Comparison of ENCODE assay signal across 8 cellular contexts in the genomic region with DNA sequence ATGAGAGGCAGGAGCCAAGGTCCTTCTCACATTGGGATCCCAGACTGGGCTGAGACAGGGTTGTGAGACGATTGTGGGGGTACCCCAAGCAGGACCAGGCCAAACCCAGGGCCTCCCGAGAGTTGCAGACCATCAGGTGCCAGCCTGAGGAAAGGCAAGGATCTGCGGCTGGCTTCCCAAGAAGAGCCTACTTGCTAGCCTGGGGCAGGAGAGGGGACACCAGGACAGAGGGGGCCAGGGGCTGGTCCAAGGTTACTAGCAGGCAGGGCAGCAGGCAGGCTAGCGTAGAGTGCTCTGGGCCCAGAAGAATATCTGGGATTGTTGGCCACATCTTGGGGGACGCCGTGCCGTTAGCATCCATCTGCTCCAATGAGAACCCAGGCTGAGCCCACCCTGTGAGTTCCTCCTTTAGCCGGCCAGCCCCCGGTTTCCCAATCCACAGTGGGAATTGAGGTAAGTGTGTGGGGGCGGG. TPM values are rescaled to one million over a fixed set of nuclear protein-coding genes. Genes with fewer than 3 reads are reported as not detected.
DNase-seq lines count a peak whose midpoint lies in the region; ATAC-seq and TF ChIP-seq lines count a peak whose summit lies in the region.

No MANE protein-coding gene starts in this region.

- H2AFZ ChIP-seq in ACC112 (ENCODE audit: low read length, unreplicated experiment) = peak overlapping the region; percentile 79
- peak overlapping the region; percentile 67 for H2AFZ ChIP-seq in KMS-11 (ENCODE audit: low read depth)

- H3K4me2 ChIP-seq in KMS-11 = peak overlapping the region; percentile 54

- H3K4me3 ChIP-seq in ACC112 (ENCODE audit: low read depth, low read length) (peak overlapping the region; percentile 85), KMS-11 (IDR thresholded peaks at IDR 0.05; ENCODE audit: insufficient read depth, low read depth, low read length) (no peak overlapping the region), muscle layer of duodenum (ENCODE audit: low read depth in 1 of 2, low read length in 2 of 2) (peak overlapping the region; percentile 77 to 83)

- no peaks in the 10 kb centered on the region for H3K9me3 ChIP-seq in muscle layer of duodenum (ENCODE audit: control insufficient read depth in 1 of 2, low read length in 2 of 2)

- H3K9ac ChIP-seq in KMS-11 = peak overlapping the region; percentile 49; the same call in 1 of the 2 replicates

- ATAC-seq in HG03521 (IDR thresholded peaks at IDR 0.05; ENCODE audit: unreplicated experiment) = no peak
- ATAC-seq in foreskin keratinocyte = no peak

- peaks cover 53% of the 10 kb centered on the region for H3K4me1 Mint-ChIP-seq in dendritic cell treated with granulocyte-macrophage colony-stimulating factor and Interleukin-4, amounts not matched to agents 40 ng/mL and 50 ng/mL, for 4 days (ENCODE audit: low read depth)

- H3K4me3 Mint-ChIP-seq in dendritic cell treated with granulocyte-macrophage colony-stimulating factor and Interleukin-4, amounts not matched to agents 40 ng/mL and 50 ng/mL, for 4 days = peak overlapping the region; percentile 99

- no peak for DNase-seq in germinal center (ENCODE audit: low spot score)
- no peak for DNase-seq in foreskin keratinocyte
- DNase-seq in NCI-H2227 (lab: John Stamatoyannopoulos, UW; ENCODE audit: unreplicated experiment) = no peak

- peaks cover 7% of the 10 kb centered on the region for H3K4me1 ChIP-seq in ACC112 (ENCODE audit: control insufficient read depth, insufficient read depth, low read length, unreplicated experiment)
- peaks cover 23% of the 10 kb centered on the region for H3K4me1 ChIP-seq in KMS-11 (ENCODE audit: low read depth, poor library complexity, severe bottlenecking)
- H3K4me1 ChIP-seq in muscle layer of duodenum (ENCODE audit: control insufficient read depth in 1 of 2, insufficient read depth in 2 of 2, low read length in 2 of 2) = peaks cover 18 to 40% of the 10 kb centered on the region in 2 donors
- H3K4me1 ChIP-seq in foreskin keratinocyte = peaks cover 2% of the 10 kb centered on the region

- H3K27me3 Mint-ChIP-seq in dendritic cell treated with granulocyte-macrophage colony-stimulating factor and Interleukin-4, amounts not matched to agents 40 ng/mL and 50 ng/mL, for 4 days = no peaks in the 10 kb centered on the region

- peak overlapping the region; percentile 99 for H3K27ac Mint-ChIP-seq in dendritic cell treated with granulocyte-macrophage colony-stimulating factor and Interleukin-4, amounts not matched to agents 40 ng/mL and 50 ng/mL, for 4 days

- no peaks in the 10 kb centered on the region for H3K9me3 Mint-ChIP-seq in dendritic cell treated with granulocyte-macrophage colony-stimulating factor and Interleukin-4, amounts not matched to agents 40 ng/mL and 50 ng/mL, for 4 days

- peaks cover 97% of the 10 kb centered on the region for H3K36me3 Mint-ChIP-seq in dendritic cell treated with granulocyte-macrophage colony-stimulating factor and Interleukin-4, amounts not matched to agents 40 ng/mL and 50 ng/mL, for 4 days (ENCODE audit: low read depth)

- intact Hi-C loops in dendritic cell treated with granulocyte-macrophage colony-stimulating factor and Interleukin-4, amounts not matched to agents 40 ng/mL and 50 ng/mL, for 4 days (cut with micrococcal nuclease) = loop anchor here (1.0 to 5.0 kb wide), 3 partner anchors 9 to 264 kb away; a partner anchor contains a TSS

- no peaks in the 10 kb centered on the region for H3K27me3 ChIP-seq in ACC112 (ENCODE audit: insufficient read depth, low read length)
- H3K27me3 ChIP-seq in KMS-11 (ENCODE audit: insufficient read depth, low read depth) = no peaks in the 10 kb centered on the region
- H3K27me3 ChIP-seq in muscle layer of duodenum (ENCODE audit: low read depth, low read length) = no peaks in the 10 kb centered on the region
- H3K27me3 ChIP-seq in foreskin keratinocyte = no peaks in the 10 kb centered on the region

- peaks cover 2% of the 10 kb centered on the region for H3K79me2 ChIP-seq in ACC112 (ENCODE audit: control insufficient read depth, insufficient read depth, low read length, unreplicated experiment)
- no peaks in the 10 kb centered on the region for H3K79me2 ChIP-seq in KMS-11 (ENCODE audit: insufficient read depth, low read depth)

- no peak overlapping the region for H3K27ac ChIP-seq in ACC112 (ENCODE audit: low read depth, low read length)
- no peak overlapping the region for H3K27ac ChIP-seq in KMS-11
- H3K27ac ChIP-seq in muscle layer of duodenum (ENCODE audit: low read length) = peak overlapping the region; percentile 61
- no peak overlapping the region for H3K27ac ChIP-seq in foreskin keratinocyte

- TF ChIP-seq CTCF in KMS-11 (conservative IDR thresholded peaks at IDR 0.05; ENCODE audit: low read depth, low read length) (no peak), foreskin keratinocyte (conservative IDR thresholded peaks at IDR 0.05) (no peak)

- no peaks in the 10 kb centered on the region for H4K20me1 ChIP-seq in KMS-11 (ENCODE audit: insufficient read depth)

- no peaks in the 10 kb centered on the region for H3K36me3 ChIP-seq in ACC112 (ENCODE audit: insufficient read depth, low read length)
- no peaks in the 10 kb centered on the region for H3K36me3 ChIP-seq in KMS-11 (ENCODE audit: insufficient read depth)
- H3K36me3 ChIP-seq in muscle layer of duodenum (ENCODE audit: control insufficient read depth in 1 of 2, insufficient read depth in 2 of 2, low read length in 2 of 2) = peaks cover 18 to 21% of the 10 kb centered on the region in 2 donors

RNA-seq across cellular contexts. Expression of a gene that starts 0.5 kb away (rescaled TPM):
- 5.7 and 6.2 TPM in 2 replicates for total RNA-seq in foreskin keratinocyte
- polyA plus RNA-seq in foreskin keratinocyte = 5.9 and 7.3 TPM in 2 replicates

RNA-seq across cellular contexts. Expression of a gene that starts 5.9 kb away (rescaled TPM):
- total RNA-seq in foreskin keratinocyte = 115 and 118 TPM in 2 replicates
- polyA plus RNA-seq in foreskin keratinocyte = 104 and 110 TPM in 2 replicates

RNA-seq across cellular contexts. Expression of a gene that starts 41.7 kb away (rescaled TPM):
- 20.5 and 24.5 TPM in 2 replicates for total RNA-seq in foreskin keratinocyte
- polyA plus RNA-seq in foreskin keratinocyte = 23.5 and 26.5 TPM in 2 replicates

RNA-seq across cellular contexts. Expression of a gene that starts 43.5 kb away (rescaled TPM):
- 5.0 and 5.4 TPM in 2 replicates for total RNA-seq in foreskin keratinocyte
- polyA plus RNA-seq in foreskin keratinocyte = 3.8 and 4.0 TPM in 2 replicates
